8 cellular contexts compared by ENCODE assay signal in the genomic region with DNA sequence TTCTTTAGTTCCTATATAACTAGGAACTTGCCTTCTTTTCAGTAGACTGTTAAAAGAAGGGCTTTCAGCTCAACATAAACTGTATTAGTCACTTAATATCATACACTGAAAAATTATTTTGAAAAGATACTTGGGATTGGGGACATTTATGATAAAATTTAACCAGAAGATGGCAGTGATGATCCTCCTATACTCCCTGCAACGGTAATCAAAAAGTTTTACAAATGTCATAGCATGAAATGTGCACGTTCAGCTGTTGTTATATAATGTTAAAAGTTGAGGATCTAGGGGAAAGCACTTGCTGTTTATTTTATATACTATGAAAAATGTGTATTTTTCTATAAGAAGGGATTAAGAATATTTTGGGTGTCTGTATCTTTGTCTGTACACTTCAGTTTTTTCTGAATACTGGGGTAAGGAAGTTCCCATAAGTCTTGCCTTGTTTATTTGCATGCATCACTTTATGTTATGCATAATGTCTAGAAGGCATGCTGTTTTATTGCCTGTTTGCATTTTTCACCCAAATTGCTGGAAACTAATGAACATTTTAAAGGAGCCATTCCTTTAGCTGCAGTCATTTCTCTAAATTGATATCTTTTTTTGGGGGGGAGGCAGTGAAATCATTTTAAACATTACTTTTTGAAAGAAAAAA. TPM values are rescaled to one million over a fixed set of nuclear protein-coding genes. Genes with fewer than 3 reads are reported as not detected.
DNase-seq lines count a peak whose midpoint lies in the region; ATAC-seq, FAIRE-seq and TF ChIP-seq lines count a peak whose summit lies in the region.

No MANE protein-coding gene starts in this region.

- TF ChIP-seq CTCF in GM13976 (IDR thresholded peaks at IDR 0.05; ENCODE audit: borderline replicate concordance, control extremely low read depth, extremely low read depth, insufficient read depth, missing control alignments): no peak
- TF ChIP-seq CTCF in Calu3 (IDR thresholded peaks at IDR 0.05; ENCODE audit: unreplicated experiment): no peak

- in situ Hi-C loops in GM13976 (cut with MboI; ENCODE audit: low sequenced_read_pairs, unreplicated experiment): loop anchor here (10.0 to 25.0 kb wide), 2 partner anchors 399 to 756 kb away; a partner anchor contains a TSS

- no TSS peak for BruUV-seq in Calu3 (replicated peaks; lab: Mats Ljungman, UMichigan)

- no peaks in the 10 kb centered on the region for H3K4me1 Mint-ChIP-seq in Calu3 (ENCODE audit: low read depth, unreplicated experiment)

- H3K27ac Mint-ChIP-seq in Calu3 (ENCODE audit: unreplicated experiment): no peak overlapping the region

- no peak for ATAC-seq in HG03025 (IDR thresholded peaks at IDR 0.05; ENCODE audit: low FRiP score, unreplicated experiment)

- peak; percentile 75 for FAIRE-seq in RCC 7860 (lab: Jason Lieb, UNC)

- H3K4me3 Mint-ChIP-seq in Calu3 (ENCODE audit: low read depth, unreplicated experiment): no peak overlapping the region

- CTCF ChIA-PET in Calu3 (lab: Charles Lee): interaction anchor here (1.4 kb wide), 1 partner anchor 400 kb away, joined by 3 read pairs; no protein-coding TSS in a partner anchor

- H3K27me3 Mint-ChIP-seq in Calu3 (ENCODE audit: unreplicated experiment): no peaks in the 10 kb centered on the region

- DNase-seq in AML-193 (lab: John Stamatoyannopoulos, UW) (peak; percentile 38 to 56), GM13976 (ENCODE audit: low spot score) (peak; percentile 33), RCC 7860 (ENCODE audit: low spot score) (no peak), foreskin melanocyte (peak; percentile 18), Calu3 (no peak), mucosa of gallbladder (ENCODE audit: low spot score) (no peak)
- no peak for DNase-seq in activated CD4-positive, alpha-beta T cell treated with anti-CD3 and anti-CD28 coated beads, Interleukin-2, amount 50 U/mL, for 1 hour

- no peaks in the 10 kb centered on the region for H3K36me3 Mint-ChIP-seq in Calu3 (ENCODE audit: insufficient read depth, unreplicated experiment)

- intact Hi-C loops in Calu3 (cut with micrococcal nuclease; ENCODE audit: unreplicated experiment): loop anchor here (5.0 kb wide), 1 partner anchor 396 kb away; a partner anchor contains a TSS

- no peaks in the 10 kb centered on the region for H3K9me3 Mint-ChIP-seq in Calu3 (ENCODE audit: low read depth, unreplicated experiment)

RNA-seq across cellular contexts. Expression of a gene that starts 19.0 kb away (rescaled TPM):
- total RNA-seq in Calu3 (2022) (66.1 and 67.1 TPM in 2 replicates), mucosa of gallbladder (110 TPM)

Comparison
In these comparisons a context has a peak if more than half of its experiments do, and no peak if none do; other contexts are left out.
1. DNase-seq: peak in AML-193 (2 of 2), GM13976 (single experiment) and foreskin melanocyte (single experiment); none in RCC 7860 (single experiment), activated CD4-positive, alpha-beta T cell treated with anti-CD3 and anti-CD28 coated beads, Interleukin-2, amount 50 U/mL, for 1 hour (single experiment), Calu3 (single experiment) and mucosa of gallbladder (single experiment).